Comparison of ENCODE assay signal across 20 cellular contexts in the genomic region with DNA sequence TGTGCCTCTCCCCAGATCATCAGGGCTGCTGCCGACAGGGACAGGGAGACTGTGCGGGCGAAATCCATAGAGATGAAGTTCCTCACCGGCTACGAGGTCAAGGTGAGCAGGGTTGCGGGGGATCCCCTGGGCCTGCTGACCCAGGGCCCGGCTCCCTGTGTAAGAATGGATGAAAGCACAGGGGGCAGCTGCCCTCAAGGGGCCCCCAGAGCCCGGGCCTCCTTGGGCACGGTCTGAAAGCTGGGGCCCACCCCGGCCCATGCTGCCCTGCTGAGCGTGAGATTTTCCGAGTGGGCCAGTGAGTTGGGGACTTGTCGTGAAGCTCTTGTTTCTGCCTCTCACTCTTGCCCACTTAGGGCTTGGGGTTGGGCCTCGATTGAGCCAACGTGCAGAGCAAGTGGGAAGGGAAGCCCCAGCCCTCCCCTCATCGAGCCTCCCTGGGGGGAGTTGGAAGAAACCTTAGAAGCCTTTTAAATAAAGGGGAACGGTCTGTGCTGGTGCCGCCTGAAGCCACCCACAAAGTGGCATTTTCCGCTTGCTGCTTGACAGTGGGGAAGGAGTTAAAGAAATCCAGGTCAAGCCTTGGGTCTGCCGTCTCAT. TPM values are rescaled to one million over a fixed set of nuclear protein-coding genes. Genes with fewer than 3 reads are reported as not detected.
DNase-seq lines count a peak whose midpoint lies in the region; ATAC-seq and TF ChIP-seq lines count a peak whose summit lies in the region.
"Had no signal": no experiment of that assay in that cellular context is flagged by ENCODE, and none has a peak within 500 bp of the region (broad histone marks: within the 10 kb centered on the region; RNA-seq: fewer than 3 reads in every experiment).

No MANE protein-coding gene starts in this region.

- no peak overlapping the region for H3K4me3 Mint-ChIP-seq in dendritic cell treated with granulocyte-macrophage colony-stimulating factor and Interleukin-4, amounts not matched to agents 40 ng/mL and 50 ng/mL, for 4 days
- no peak overlapping the region for H3K4me3 Mint-ChIP-seq in nephron progenitor cell
- H3K4me3 Mint-ChIP-seq: HFFc6; natural killer cell treated with Interleukin-12 subunit alpha and Interleukin-12 subunit beta and Interleukin-15 and Interleukin-18, amount 100 ng/mL, for 72 hours had no signal

- no peaks in the 10 kb centered on the region for H3K9me3 ChIP-seq in tibial artery
- H3K9me3 ChIP-seq: uterus had no signal

- H3K36me3 Mint-ChIP-seq in dendritic cell treated with granulocyte-macrophage colony-stimulating factor and Interleukin-4, amounts not matched to agents 40 ng/mL and 50 ng/mL, for 4 days (ENCODE audit: low read depth), result peaks cover 76% of the 10 kb centered on the region
- H3K36me3 Mint-ChIP-seq in nephron progenitor cell (ENCODE audit: low read depth), result peaks cover 19% of the 10 kb centered on the region
- H3K36me3 Mint-ChIP-seq: natural killer cell treated with Interleukin-12 subunit alpha and Interleukin-12 subunit beta and Interleukin-15 and Interleukin-18, amount 100 ng/mL, for 72 hours had no signal

- no peaks in the 10 kb centered on the region for H3K27me3 ChIP-seq in tibial artery
- H3K27me3 ChIP-seq: foreskin keratinocyte, uterus had no signal

- no peaks in the 10 kb centered on the region for H3K9me3 Mint-ChIP-seq in dendritic cell treated with granulocyte-macrophage colony-stimulating factor and Interleukin-4, amounts not matched to agents 40 ng/mL and 50 ng/mL, for 4 days
- H3K9me3 Mint-ChIP-seq in nephron progenitor cell, result no peaks in the 10 kb centered on the region
- H3K9me3 Mint-ChIP-seq: activated T-helper 2 cell treated with anti-CD3 and anti-CD28 coated beads, Interferon-gamma antibody, Interleukin-2, Interleukin-4, amounts not matched to agents 10 μg/mL and 5 μg/mL and 100 μg/mL, durations not matched to agents 14 hours and 24 hours and 36 hours; HFFc6; natural killer cell treated with Interleukin-12 subunit alpha and Interleukin-12 subunit beta and Interleukin-15 and Interleukin-18, amount 100 ng/mL, for 72 hours had no signal

- peaks cover 0 to 30% (median 19%) of the 10 kb centered on the region in 4 donors for H3K4me1 ChIP-seq in tibial artery
- H3K4me1 ChIP-seq: foreskin keratinocyte, uterus had no signal

- TF ChIP-seq CTCF in nephron progenitor cell (IDR thresholded peaks at IDR 0.05) (no peak), tibial artery (IDR thresholded peaks at IDR 0.05) (no peak)

- H3K27ac ChIP-seq in tibial artery, result peak overlapping the region; percentile 5 to 8
- H3K27ac ChIP-seq: C4-2B, epithelial cell of prostate, foreskin keratinocyte, uterus had no signal

- H3K36me3 ChIP-seq in tibial artery, result peaks cover 18 to 76% (median 48%) of the 10 kb centered on the region in 3 donors
- H3K36me3 ChIP-seq: uterus had no signal

- H3K4me3 ChIP-seq in tibial artery, result no peak overlapping the region
- H3K4me3 ChIP-seq: smooth muscle cell, uterus had no signal

- peaks cover 24% of the 10 kb centered on the region for H3K4me1 Mint-ChIP-seq in dendritic cell treated with granulocyte-macrophage colony-stimulating factor and Interleukin-4, amounts not matched to agents 40 ng/mL and 50 ng/mL, for 4 days (ENCODE audit: low read depth)
- H3K4me1 Mint-ChIP-seq in nephron progenitor cell, result peaks cover 48% of the 10 kb centered on the region

- peak overlapping the region; percentile 5 for H3K27ac Mint-ChIP-seq in dendritic cell treated with granulocyte-macrophage colony-stimulating factor and Interleukin-4, amounts not matched to agents 40 ng/mL and 50 ng/mL, for 4 days
- H3K27ac Mint-ChIP-seq in nephron progenitor cell, result peak overlapping the region; percentile 87
- H3K27ac Mint-ChIP-seq: activated T-helper 2 cell treated with anti-CD3 and anti-CD28 coated beads, Interferon-gamma antibody, Interleukin-2, Interleukin-4, amounts not matched to agents 10 μg/mL and 5 μg/mL and 100 μg/mL, durations not matched to agents 14 hours and 24 hours and 36 hours; HFFc6; natural killer cell treated with Interleukin-12 subunit alpha and Interleukin-12 subunit beta and Interleukin-15 and Interleukin-18, amount 100 ng/mL, for 72 hours had no signal

- intact Hi-C loops in Right ventricle myocardium inferior (cut with DNase I), result loop anchor here (2.0 kb wide), 1 partner anchor 45 kb away; a partner anchor contains a TSS
- intact Hi-C loops in Right ventricle myocardium superior (cut with DNase I), result no loop called here
- intact Hi-C loops in dendritic cell treated with granulocyte-macrophage colony-stimulating factor and Interleukin-4, amounts not matched to agents 40 ng/mL and 50 ng/mL, for 4 days (cut with micrococcal nuclease), result no loop called here
- intact Hi-C loops in tibial artery (cut with DNase I; ENCODE audit: low total_unique reads), result no loop called here

- DNase-seq in Right ventricle myocardium inferior (ENCODE audit: missing footprints) (peak; percentile 50), Right ventricle myocardium superior (no peak), nephron progenitor cell (no peak), tibial artery (no peak), SIG-M5 (lab: John Stamatoyannopoulos, UW) (no peak)
- DNase-seq: ACHN; foreskin keratinocyte; HFFc6; midbrain; NCI-H1436; stimulated activated CD4-positive, alpha-beta T cell treated with anti-CD3 and anti-CD28 coated beads, Interleukin-4, amount 100 ng/mL, for 1 hour; uterus had no signal

- ATAC-seq in Right ventricle myocardium inferior, result no peak
- ATAC-seq in Right ventricle myocardium superior (ENCODE audit: poor library complexity), result no peak
- ATAC-seq in HG02938 (IDR thresholded peaks at IDR 0.05; ENCODE audit: unreplicated experiment), result no peak
- ATAC-seq in GM21825 (IDR thresholded peaks at IDR 0.05; ENCODE audit: unreplicated experiment), result no peak
- ATAC-seq: foreskin keratinocyte; natural killer cell treated with Interleukin-12 subunit alpha and Interleukin-12 subunit beta and Interleukin-15 and Interleukin-18, amount 100 ng/mL, for 72 hours had no signal

- H3K27me3 Mint-ChIP-seq in dendritic cell treated with granulocyte-macrophage colony-stimulating factor and Interleukin-4, amounts not matched to agents 40 ng/mL and 50 ng/mL, for 4 days, result no peaks in the 10 kb centered on the region
- no peaks in the 10 kb centered on the region for H3K27me3 Mint-ChIP-seq in nephron progenitor cell (ENCODE audit: low read depth, poor library complexity)
- H3K27me3 Mint-ChIP-seq: natural killer cell treated with Interleukin-12 subunit alpha and Interleukin-12 subunit beta and Interleukin-15 and Interleukin-18, amount 100 ng/mL, for 72 hours had no signal

RNA-seq across cellular contexts. Expression of a gene that starts 45.2 kb away (rescaled TPM):
- 412 TPM for total RNA-seq in Right ventricle myocardium inferior
- total RNA-seq in Right ventricle myocardium superior, result 393 TPM
